In the genomic region with DNA sequence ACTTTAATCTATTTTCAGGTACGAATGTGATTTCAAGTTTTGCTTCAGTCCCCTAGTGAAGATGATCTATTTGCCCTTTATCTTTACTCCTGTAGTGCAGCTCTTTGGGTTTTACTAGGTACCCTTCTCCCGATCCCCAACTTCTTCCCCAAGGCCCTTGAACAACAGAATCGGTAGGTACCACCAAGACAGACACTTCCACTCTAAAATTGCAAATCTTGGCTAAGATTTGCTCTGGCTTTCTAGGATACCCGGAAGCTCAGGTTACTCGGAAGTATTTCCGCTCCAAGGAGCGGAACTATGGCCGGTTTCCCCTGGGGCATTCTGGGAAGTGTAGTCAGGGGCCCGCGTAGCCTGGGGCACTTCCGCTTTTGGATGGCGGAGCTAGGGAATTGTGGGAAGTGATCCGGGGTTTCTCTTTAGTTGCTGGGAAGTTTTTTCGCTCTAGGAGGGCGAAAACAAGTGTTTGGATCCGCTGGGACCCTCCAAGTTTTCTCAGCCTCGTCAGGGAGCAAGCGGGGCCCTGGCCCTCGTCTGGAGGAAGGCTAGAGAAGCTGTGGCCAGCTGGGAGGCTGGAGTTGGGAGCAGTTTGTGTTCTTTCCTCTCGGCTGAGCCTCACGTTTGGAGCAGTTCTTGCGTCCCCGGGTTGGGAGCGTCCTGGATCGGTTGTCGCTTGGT, we compare ENCODE assay signal across 8 cellular contexts. TPM values are rescaled to one million over a fixed set of nuclear protein-coding genes. Genes with fewer than 3 reads are reported as not detected.
DNase-seq lines count a peak whose midpoint lies in the region; ATAC-seq and TF ChIP-seq lines count a peak whose summit lies in the region.

No MANE protein-coding gene starts in this region.

- peak overlapping the region; percentile 98 for H4K8ac ChIP-seq in trophoblast cell (ENCODE audit: low read depth, low read length)

- H3K27ac ChIP-seq in heart left ventricle (peak overlapping the region; percentile 84 to 96 (median 92)), trophoblast cell (ENCODE audit: low read depth, low read length) (peak overlapping the region; percentile 24), transverse colon (peak overlapping the region; percentile 70 to 91 (median 90))

- peak overlapping the region; percentile 39 for H3K4ac ChIP-seq in trophoblast cell (ENCODE audit: low read depth, low read length)

- H3K4me2 ChIP-seq in trophoblast cell (ENCODE audit: low read length), result peak overlapping the region; percentile 90

- POLR2A ChIA-PET in T-cell (lab: Charles Lee), result interaction anchor here in 1 of 2 donors (0.6 to 0.7 kb wide), 2 partner anchors 11 to 31 kb away, joined by 3 to 4 read pairs; no protein-coding TSS in a partner anchor

- DNase-seq in GF-D8 (lab: John Stamatoyannopoulos, UW) (peak; percentile 76), HFF-Myc (ENCODE audit: extremely low read depth, low read depth) (peak; percentile 95), NB4 (ENCODE audit: low read depth) (peak; percentile 89), T-cell (peak; percentile 32 to 78 (median 64)), amniotic epithelial cell (ENCODE audit: low read depth) (peak; percentile 94), heart left ventricle (peak; percentile 91 to 94 (median 93)), trophoblast cell (peak; percentile 72 to 96), transverse colon (peak; percentile 90)

- no peaks in the 10 kb centered on the region for H3K36me3 ChIP-seq in heart left ventricle
- no peaks in the 10 kb centered on the region for H3K36me3 ChIP-seq in trophoblast cell (ENCODE audit: control insufficient read depth in 1 of 2, insufficient read depth in 2 of 2, low read length in 2 of 2)
- no peaks in the 10 kb centered on the region for H3K36me3 ChIP-seq in transverse colon

- ATAC-seq in T-cell (replicated peaks in 1 of 4) (peak; percentile 92 to 97 (median 96)), heart left ventricle (peak; percentile 96 to 98 (median 97))

- peaks cover 0 to 5% (median 0%) of the 10 kb centered on the region in 9 donors for H3K27me3 ChIP-seq in heart left ventricle
- H3K27me3 ChIP-seq in trophoblast cell (ENCODE audit: insufficient read depth, low read length), result no peaks in the 10 kb centered on the region
- H3K27me3 ChIP-seq in transverse colon, result no peaks in the 10 kb centered on the region

- H3K18ac ChIP-seq in trophoblast cell (ENCODE audit: low read length), result peak overlapping the region; percentile 45

- peaks cover 10 to 13% (median 11%) of the 10 kb centered on the region in 3 donors for H3K4me1 Mint-ChIP-seq in T-cell

- H2BK5ac ChIP-seq in trophoblast cell (ENCODE audit: low read depth, low read length, poor library complexity), result peak overlapping the region; percentile 54

- H2AFZ ChIP-seq in trophoblast cell (ENCODE audit: insufficient read depth, low read length, poor library complexity), result peak overlapping the region; percentile 90

- peak overlapping the region; percentile 88 to 92 for H3K27ac Mint-ChIP-seq in T-cell

- H3K4me1 ChIP-seq in heart left ventricle (peaks cover 0 to 15% (median 7%) of the 10 kb centered on the region in 12 donors), trophoblast cell (ENCODE audit: control insufficient read depth in 1 of 2, insufficient read depth in 2 of 2, low read length in 2 of 2) (no peaks in the 10 kb centered on the region), transverse colon (peaks cover 0 to 14% (median 6%) of the 10 kb centered on the region in 4 donors)

- peak overlapping the region; percentile 50 for H3K4me3 ChIP-seq in HFF-Myc (replicated peaks; ENCODE audit: low read depth, low read length)
- peak overlapping the region; percentile 70 for H3K4me3 ChIP-seq in NB4 (ENCODE audit: low read depth, low read length)
- peak overlapping the region; percentile 47 to 86 (median 76) for H3K4me3 ChIP-seq in heart left ventricle
- H3K4me3 ChIP-seq in trophoblast cell (ENCODE audit: low read depth, low read length), result peak overlapping the region; percentile 77
- H3K4me3 ChIP-seq in transverse colon, result peak overlapping the region; percentile 57 to 96 (median 78)

- peak overlapping the region; percentile 81 for H3K9ac ChIP-seq in trophoblast cell (ENCODE audit: low read length)

- H2AK5ac ChIP-seq in trophoblast cell (ENCODE audit: low read length), result no peak overlapping the region

- peaks cover 3% of the 10 kb centered on the region for H3K79me1 ChIP-seq in trophoblast cell (ENCODE audit: low read length)

- no peak overlapping the region for H2BK12ac ChIP-seq in trophoblast cell (ENCODE audit: low read length)

- WGBS in heart left ventricle, 4 donors, result 4% methylated on average over 20 to 26 of the region's 26 CpGs
- WGBS in trophoblast cell (ENCODE audit: extremely low coverage, insufficient coverage, insufficient read length), result no CpG with 5 or more reads among the region's 26 CpGs
- 3 to 7% methylated on average over 6 to 26 of the region's 26 CpGs for WGBS in transverse colon (ENCODE audit: low coverage in 1 of 2), 2 donors

- H4K91ac ChIP-seq in trophoblast cell (ENCODE audit: low read depth, low read length), result peak overlapping the region; percentile 79

- in situ Hi-C loops in transverse colon (cut with MboI; ENCODE audit: low pct_ligation_motif_present in 1 of 4, low pct_unique_long_range_greater_than_20kb in 1 of 4, low sequenced_read_pairs in 3 of 4), result no loop called here

- peaks cover 15% of the 10 kb centered on the region for H3K36me3 Mint-ChIP-seq in T-cell

- no peak overlapping the region for H3K23ac ChIP-seq in trophoblast cell (ENCODE audit: low read length)

- peaks cover 8 to 20% (median 18%) of the 10 kb centered on the region in 3 donors for H3K9me3 Mint-ChIP-seq in T-cell

- H2BK120ac ChIP-seq in trophoblast cell (ENCODE audit: insufficient read depth, low read length, poor library complexity), result peak overlapping the region; percentile 23

- peak overlapping the region; percentile 83 for H4K12ac ChIP-seq in trophoblast cell (ENCODE audit: low read depth, low read length)

- TF ChIP-seq POLR2A in NB4 (IDR thresholded peaks at IDR 0.05; ENCODE audit: extremely low read depth, insufficient read length), result peak; percentile 17
- peak in 1 of 2 donors; percentile 47 for TF ChIP-seq POLR2A in heart left ventricle (IDR thresholded peaks at IDR 0.05)
- no peak for TF ChIP-seq POLR2A in transverse colon (IDR thresholded peaks at IDR 0.05)

- H3K79me2 ChIP-seq in trophoblast cell (ENCODE audit: control insufficient read depth, insufficient read depth, low read length, poor library complexity), result peaks cover 3% of the 10 kb centered on the region

- no peak for TF ChIP-seq EP300 in transverse colon (IDR thresholded peaks at IDR 0.05; ENCODE audit: low read depth)

- H3K9me3 ChIP-seq in heart left ventricle (peaks cover 0 to 21% (median 0%) of the 10 kb centered on the region in 12 donors), trophoblast cell (ENCODE audit: insufficient read depth, low read depth, low read length) (no peaks in the 10 kb centered on the region), transverse colon (peaks cover 15 to 16% of the 10 kb centered on the region in 2 donors)

- CTCF ChIA-PET in T-cell (lab: Charles Lee), result no interaction called here

- peak overlapping the region; percentile 86 to 92 (median 87) for H3K4me3 Mint-ChIP-seq in T-cell

- intact Hi-C loops in heart left ventricle (cut with DNase I), result loop anchor here in 6 of 10 donors (2.0 to 5.0 kb wide), 5 partner anchors 40 to 95 kb away; a partner anchor contains a TSS
- intact Hi-C loops in transverse colon (cut with DNase I; ENCODE audit: low total_unique reads), result no loop called here

- peaks cover 5 to 15% of the 10 kb centered on the region in 2 donors for H3K27me3 Mint-ChIP-seq in T-cell

- TF ChIP-seq CTCF in HFF-Myc (IDR thresholded peaks at IDR 0.05; ENCODE audit: low read depth, low read length, missing control alignments) (no peak), NB4 (IDR thresholded peaks at IDR 0.05; ENCODE audit: low read depth, low read length) (no peak), heart left ventricle (IDR thresholded peaks at IDR 0.05) (no peak), transverse colon (IDR thresholded peaks at IDR 0.05) (no peak)

- H3K14ac ChIP-seq in trophoblast cell (ENCODE audit: low read length), result peak overlapping the region; percentile 38

RNA-seq across cellular contexts. Expression of a gene that starts 5.1 kb away (rescaled TPM):
- total RNA-seq in T-cell (10 to 100 TPM; 17.6 to 45.5 (median 43.9) TPM), heart left ventricle (10 to 100 TPM in 6 of 9 donors, 1 to 10 TPM in 3; 4.7 to 20.5 (median 11.0) TPM), transverse colon (10 to 100 TPM in 2 of 4 donors, 1 to 10 TPM in 2; 2.4 to 12.4 (median 10.5) TPM)
- polyA plus RNA-seq in heart left ventricle, result 1 to 10 TPM; 4.4 to 5.9 TPM
- polyA plus RNA-seq in trophoblast cell (2013), result 7.4 and 7.6 TPM in 2 replicates

RNA-seq across cellular contexts. Expression of a gene that starts 42.4 kb away (rescaled TPM):
- 10 to 100 TPM; 12.3 to 42.0 (median 38.0) TPM for total RNA-seq in T-cell
- total RNA-seq in heart left ventricle, result 10 to 100 TPM; 12.2 to 29.2 (median 21.1) TPM
- 10 to 100 TPM; 18.9 to 20.1 TPM for polyA plus RNA-seq in heart left ventricle
- 20.3 and 22.3 TPM in 2 replicates for polyA plus RNA-seq in trophoblast cell (2013)
- 10 to 100 TPM in 3 of 4 donors, 1 to 10 TPM in 1; 4.1 to 27.1 (median 23.9) TPM for total RNA-seq in transverse colon

RNA-seq across cellular contexts. Expression of a gene that starts 52.4 kb away (rescaled TPM):
- total RNA-seq in T-cell, result 1 to 10 TPM in 1 of 5 donors, under 1 TPM in 4; 0.16 to 1.2 (median 0.25) TPM
- 1 to 10 TPM; 3.6 to 9.6 (median 5.2) TPM for total RNA-seq in heart left ventricle
- 1 to 10 TPM; 1.5 to 3.8 TPM for polyA plus RNA-seq in heart left ventricle
- 0.43 and 0.45 TPM in 2 replicates for polyA plus RNA-seq in trophoblast cell (2013)
- 1 to 10 TPM in 2 of 4 donors, not detected in 2; 1.3 to 2.2 TPM for total RNA-seq in transverse colon

Comparison
In these comparisons a context has a peak if more than half of its experiments do, and no peak if none do; other contexts are left out.
1. Peak in every context shown above with its lines: DNase-seq, ATAC-seq, H3K4me3 ChIP-seq and H3K27ac ChIP-seq.
2. H3K27ac ChIP-seq: peak in every context shown above with its lines; median percentile 92 in heart left ventricle; 90 in transverse colon; 24 in trophoblast cell.